In genomic region chr18:58769321-58769720, GRCh38 we compare ENCODE assay signal across 20 cellular contexts.
"Had no signal": no experiment of that assay in that cellular context is flagged by ENCODE, and none has a peak within 500 bp of the region (broad histone marks: within the 10 kb centered on the region; RNA-seq: fewer than 3 reads in every experiment).

No MANE protein-coding gene starts in this region.

- DNase-seq: activated CD8-positive, alpha-beta memory T cell treated with anti-CD3 and anti-CD28 coated beads for 24 hours; activated gamma-delta T cell; activated T-cell treated with anti-CD3 and anti-CD28 coated beads, Interleukin-2, amount 50 U/mL, for 72 hours; body of pancreas; effector memory CD8-positive, alpha-beta T cell; kidney; lower lobe of right lung; mesendoderm; mucosa of descending colon; right lobe of liver; small intestine; stimulated activated CD4-positive, alpha-beta T cell treated with anti-CD3 and anti-CD28 coated beads, Interleukin-15, amount 100 ng/mL, for 24 hours; stomach; T-cell; upper lobe of left lung had no signal

- H3K79me2 ChIP-seq: parathyroid adenoma had no signal

- H3K4me3 ChIP-seq: body of pancreas, mucosa of descending colon had no signal

- H3K9ac ChIP-seq: parathyroid adenoma had no signal

- H3K36me3 Mint-ChIP-seq: stimulated activated memory B cell treated with anti-CD40 and anti-IgM and Interleukin-4, amounts not matched to agents 10 μg/mL and 1 μg/mL and 100 μg/mL, for 72 hours; T-cell; WTC11 had no signal

- H3K27ac ChIP-seq: body of pancreas, lower lobe of right lung, parathyroid adenoma, right lobe of liver, stomach, upper lobe of left lung had no signal

- H3K9me3 ChIP-seq: body of pancreas, lower lobe of right lung, mucosa of descending colon, right lobe of liver, stomach, upper lobe of left lung had no signal

- H3K9me3 Mint-ChIP-seq: activated naive CD4-positive, alpha-beta T cell treated with anti-CD3 and anti-CD28 coated beads, Interleukin-2, amount 50 U/mL, for 24 hours; activated T-cell treated with anti-CD3 and anti-CD28 coated beads, Interleukin-2, amount 50 U/mL, for 72 hours; effector memory CD8-positive, alpha-beta T cell; stimulated activated memory B cell treated with anti-CD40 and anti-IgM and Interleukin-4, amounts not matched to agents 10 μg/mL and 1 μg/mL and 100 μg/mL, for 72 hours; T-cell; WTC11 had no signal

- FAIRE-seq: kidney, small intestine, TTC549 had no signal

- H3K4me1 ChIP-seq: parathyroid adenoma had no signal

- H3K27me3 ChIP-seq: body of pancreas, right lobe of liver, upper lobe of left lung had no signal

- H3K36me3 ChIP-seq: lower lobe of right lung, right lobe of liver, stomach, upper lobe of left lung had no signal

- H3K27ac Mint-ChIP-seq: activated naive CD4-positive, alpha-beta T cell treated with anti-CD3 and anti-CD28 coated beads, Interleukin-2, amount 50 U/mL, for 24 hours; activated T-cell treated with anti-CD3 and anti-CD28 coated beads, Interleukin-2, amount 50 U/mL, for 72 hours; stimulated activated memory B cell treated with anti-CD40 and anti-IgM and Interleukin-4, amounts not matched to agents 10 μg/mL and 1 μg/mL and 100 μg/mL, for 72 hours; T-cell; WTC11 had no signal
